Comparison of ENCODE assay signal across 8 cellular contexts in genomic region chr19:31349160-31349881, GRCh38. TPM values are rescaled to one million over a fixed set of nuclear protein-coding genes. Genes with fewer than 3 reads are reported as not detected.
DNase-seq lines count a peak whose midpoint lies in the region; ATAC-seq and TF ChIP-seq lines count a peak whose summit lies in the region.

A gene with protein sequence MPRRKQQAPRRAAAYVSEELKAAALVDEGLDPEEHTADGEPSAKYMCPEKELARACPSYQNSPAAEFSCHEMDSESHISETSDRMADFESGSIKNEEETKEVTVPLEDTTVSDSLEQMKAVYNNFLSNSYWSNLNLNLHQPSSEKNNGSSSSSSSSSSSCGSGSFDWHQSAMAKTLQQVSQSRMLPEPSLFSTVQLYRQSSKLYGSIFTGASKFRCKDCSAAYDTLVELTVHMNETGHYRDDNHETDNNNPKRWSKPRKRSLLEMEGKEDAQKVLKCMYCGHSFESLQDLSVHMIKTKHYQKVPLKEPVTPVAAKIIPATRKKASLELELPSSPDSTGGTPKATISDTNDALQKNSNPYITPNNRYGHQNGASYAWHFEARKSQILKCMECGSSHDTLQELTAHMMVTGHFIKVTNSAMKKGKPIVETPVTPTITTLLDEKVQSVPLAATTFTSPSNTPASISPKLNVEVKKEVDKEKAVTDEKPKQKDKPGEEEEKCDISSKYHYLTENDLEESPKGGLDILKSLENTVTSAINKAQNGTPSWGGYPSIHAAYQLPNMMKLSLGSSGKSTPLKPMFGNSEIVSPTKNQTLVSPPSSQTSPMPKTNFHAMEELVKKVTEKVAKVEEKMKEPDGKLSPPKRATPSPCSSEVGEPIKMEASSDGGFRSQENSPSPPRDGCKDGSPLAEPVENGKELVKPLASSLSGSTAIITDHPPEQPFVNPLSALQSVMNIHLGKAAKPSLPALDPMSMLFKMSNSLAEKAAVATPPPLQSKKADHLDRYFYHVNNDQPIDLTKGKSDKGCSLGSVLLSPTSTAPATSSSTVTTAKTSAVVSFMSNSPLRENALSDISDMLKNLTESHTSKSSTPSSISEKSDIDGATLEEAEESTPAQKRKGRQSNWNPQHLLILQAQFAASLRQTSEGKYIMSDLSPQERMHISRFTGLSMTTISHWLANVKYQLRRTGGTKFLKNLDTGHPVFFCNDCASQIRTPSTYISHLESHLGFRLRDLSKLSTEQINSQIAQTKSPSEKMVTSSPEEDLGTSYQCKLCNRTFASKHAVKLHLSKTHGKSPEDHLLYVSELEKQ (minus strand): TSS chr19:31349436. CDS start chr19:31349219, 217 bp downstream.

- intact Hi-C loops in CD14-positive monocyte (cut with micrococcal nuclease), result no loop called here

- ATAC-seq in activated T-helper 17 cell treated with anti-CD3 and anti-CD28 coated beads, Interleukin-2, amount 50 U/mL, for 72 hours (replicated peaks), result peak; percentile 55
- ATAC-seq in foreskin keratinocyte (peak; percentile 59), GM19328 (IDR thresholded peaks at IDR 0.05; ENCODE audit: unreplicated experiment) (no peak)

- peak within 1 kb of the TSS; percentile 30 to 85 (median 72) for H3K27ac Mint-ChIP-seq in CD14-positive monocyte
- H3K27ac Mint-ChIP-seq in activated T-helper 17 cell treated with anti-CD3 and anti-CD28 coated beads, Interleukin-2, amount 50 U/mL, for 72 hours, result peak within 1 kb of the TSS; percentile 59
- peak within 1 kb of the TSS; percentile 77 to 94 (median 91) for H3K27ac Mint-ChIP-seq in nephron
- peak within 1 kb of the TSS; percentile 14 for H3K27ac Mint-ChIP-seq in type B pancreatic cell

- H3K36me3 Mint-ChIP-seq in CD14-positive monocyte (peaks cover 34 to 39% of the 10 kb centered on the region in 2 donors), nephron (ENCODE audit: low read depth) (peaks cover 3% of the 10 kb centered on the region), type B pancreatic cell (peaks cover 3% of the 10 kb centered on the region)
- peaks cover 6% of the 10 kb centered on the region for H3K36me3 Mint-ChIP-seq in activated T-helper 17 cell treated with anti-CD3 and anti-CD28 coated beads, Interleukin-2, amount 50 U/mL, for 72 hours (ENCODE audit: low read depth)

- peaks cover 34 to 53% (median 40%) of the 10 kb centered on the region in 3 donors for H3K27me3 Mint-ChIP-seq in CD14-positive monocyte (ENCODE audit: low read depth in 3 of 3)
- peaks cover 44% of the 10 kb centered on the region for H3K27me3 Mint-ChIP-seq in activated T-helper 17 cell treated with anti-CD3 and anti-CD28 coated beads, Interleukin-2, amount 50 U/mL, for 72 hours
- peaks cover 46% of the 10 kb centered on the region for H3K27me3 Mint-ChIP-seq in nephron (ENCODE audit: low read depth)
- peaks cover 72% of the 10 kb centered on the region for H3K27me3 Mint-ChIP-seq in type B pancreatic cell

- H3K27ac ChIP-seq in foreskin keratinocyte, result peak within 1 kb of the TSS; percentile 76

- peaks cover 19% of the 10 kb centered on the region for H3K27me3 ChIP-seq in foreskin keratinocyte

- H3K9me3 Mint-ChIP-seq in CD14-positive monocyte (peaks cover 0 to 22% (median 11%) of the 10 kb centered on the region in 7 donors), nephron (no peaks in the 10 kb centered on the region), type B pancreatic cell (no peaks in the 10 kb centered on the region)
- no peaks in the 10 kb centered on the region for H3K9me3 Mint-ChIP-seq in activated T-helper 17 cell treated with anti-CD3 and anti-CD28 coated beads, Interleukin-2, amount 50 U/mL, for 72 hours

- DNase-seq in CD14-positive monocyte (ENCODE audit: low spot score), result peak; percentile 58
- peak; percentile 73 for DNase-seq in NCI-H1105 (lab: John Stamatoyannopoulos, UW)
- peak; percentile 59 to 77 for DNase-seq in foreskin keratinocyte
- DNase-seq in type B pancreatic cell (ENCODE audit: extremely low spot score, unreplicated experiment), result peak; percentile 82
- DNase-seq in middle frontal gyrus (ENCODE audit: extremely low spot score, low spot score), result no peak

- H3K4me1 Mint-ChIP-seq in CD14-positive monocyte, result peaks cover 42% of the 10 kb centered on the region
- H3K4me1 Mint-ChIP-seq in activated T-helper 17 cell treated with anti-CD3 and anti-CD28 coated beads, Interleukin-2, amount 50 U/mL, for 72 hours, result peaks cover 15% of the 10 kb centered on the region
- H3K4me1 Mint-ChIP-seq in nephron, result peaks cover 58% of the 10 kb centered on the region
- H3K4me1 Mint-ChIP-seq in type B pancreatic cell (ENCODE audit: unreplicated experiment), result peaks cover 42% of the 10 kb centered on the region

- H3K4me3 Mint-ChIP-seq in CD14-positive monocyte (peak within 1 kb of the TSS; percentile 85 to 93), nephron (peak within 1 kb of the TSS; percentile 89 to 97 (median 95)), type B pancreatic cell (peak within 1 kb of the TSS; percentile 89)
- peak within 1 kb of the TSS; percentile 84 for H3K4me3 Mint-ChIP-seq in activated T-helper 17 cell treated with anti-CD3 and anti-CD28 coated beads, Interleukin-2, amount 50 U/mL, for 72 hours

- TF ChIP-seq CTCF in CD14-positive monocyte (IDR thresholded peaks at IDR 0.05) (no peak), foreskin keratinocyte (conservative IDR thresholded peaks at IDR 0.05) (no peak), nephron (IDR thresholded peaks at IDR 0.05; ENCODE audit: unreplicated experiment in 3 of 3) (no peak), type B pancreatic cell (conservative IDR thresholded peaks at IDR 0.05) (peak; percentile 35)

- H3K4me1 ChIP-seq in foreskin keratinocyte, result peaks cover 11% of the 10 kb centered on the region

RNA-seq across cellular contexts. Expression of the gene that starts here (rescaled TPM):
- polyA plus RNA-seq in CD14-positive monocyte, result 1 to 10 TPM; 2.3 to 3.3 TPM
- total RNA-seq in activated T-helper 17 cell treated with anti-CD3 and anti-CD28 coated beads, Interleukin-2, amount 50 U/mL, for 72 hours, result 1 to 10 TPM in 1 of 2 donors, under 1 TPM in 1; 0.82 to 1.2 TPM
- 8.4 and 8.8 TPM in 2 replicates for total RNA-seq in foreskin keratinocyte
- polyA plus RNA-seq in foreskin keratinocyte, result 3.1 and 3.4 TPM in 2 replicates
- total RNA-seq in type B pancreatic cell (ENCODE audit: low replicate concordance), result 3.1 and 21.2 TPM in 2 replicates

Comparison
In these comparisons a context has a peak if more than half of its experiments do, and no peak if none do; other contexts are left out.
1. H3K27ac Mint-ChIP-seq: peak in every context shown above with its lines; median percentile 91 in nephron; 72 in CD14-positive monocyte; 59 in activated T-helper 17 cell treated with anti-CD3 and anti-CD28 coated beads, Interleukin-2, amount 50 U/mL, for 72 hours; 14 in type B pancreatic cell.